ENCODE assay signal across 12 cellular contexts in the genomic region with DNA sequence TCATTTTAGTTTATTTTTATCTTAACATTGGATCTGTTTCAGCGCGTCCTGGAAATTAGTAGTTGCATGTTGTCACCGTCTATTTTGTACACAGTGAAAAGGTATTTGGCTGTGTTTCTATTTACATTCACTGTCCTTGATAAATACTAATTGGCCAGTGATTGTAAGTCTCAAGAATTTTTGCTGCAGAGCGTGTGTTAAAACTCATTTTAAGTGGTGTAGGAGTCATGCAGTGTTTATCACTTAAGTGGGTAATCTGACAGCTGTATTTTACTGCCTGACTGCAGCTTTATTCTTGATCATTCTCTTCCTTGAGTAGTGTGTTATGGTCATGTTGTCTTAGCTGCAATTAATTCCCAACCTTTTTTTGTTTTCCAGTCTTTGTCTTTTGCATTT. TPM values are rescaled to one million over a fixed set of nuclear protein-coding genes. Genes with fewer than 3 reads are reported as not detected.
DNase-seq lines count a peak whose midpoint lies in the region; ATAC-seq and TF ChIP-seq lines count a peak whose summit lies in the region.
"Had no signal": no experiment of that assay in that cellular context is flagged by ENCODE, and none has a peak within 500 bp of the region (broad histone marks: within the 10 kb centered on the region; RNA-seq: fewer than 3 reads in every experiment).

No MANE protein-coding gene starts in this region.

- H3K27me3 ChIP-seq in esophagus muscularis mucosa (no peaks in the 10 kb centered on the region), parathyroid adenoma (ENCODE audit: control insufficient read depth, insufficient read depth, low read length) (no peaks in the 10 kb centered on the region)

- H2AFZ ChIP-seq in parathyroid adenoma: no peak overlapping the region

- peaks cover 47% of the 10 kb centered on the region for H3K4me1 Mint-ChIP-seq in Calu3 (ENCODE audit: low read depth, unreplicated experiment)

- no TSS peak for BruUV-seq in Calu3 (replicated peaks; lab: Mats Ljungman, UMichigan)

- no peak overlapping the region for H3K9ac ChIP-seq in parathyroid adenoma

- H3K27ac Mint-ChIP-seq in Calu3 (ENCODE audit: unreplicated experiment): no peak overlapping the region
- H3K27ac Mint-ChIP-seq: activated B cell treated with CpG ODN at 0.5 μM for 24 hours; CD4-positive, alpha-beta T cell had no signal

- intact Hi-C loops in Calu3 (cut with micrococcal nuclease; ENCODE audit: unreplicated experiment) (loop anchor here (5.0 kb wide), 1 partner anchor 234 kb away; no protein-coding TSS in a partner anchor), esophagus muscularis mucosa (cut with DNase I) (loop anchor here (10.0 kb wide), 1 partner anchor 232 kb away; no protein-coding TSS in a partner anchor)

- no peaks in the 10 kb centered on the region for H3K9me3 ChIP-seq in esophagus muscularis mucosa
- H3K9me3 ChIP-seq in parathyroid adenoma (ENCODE audit: control insufficient read depth, low read length): no peaks in the 10 kb centered on the region

- CTCF ChIA-PET in Calu3 (lab: Charles Lee): no interaction called here

- peaks cover 11 to 53% (median 27%) of the 10 kb centered on the region in 4 donors for H3K4me1 ChIP-seq in esophagus muscularis mucosa
- H3K4me1 ChIP-seq in parathyroid adenoma: peaks cover 3% of the 10 kb centered on the region

- no peak for DNase-seq in Calu3
- DNase-seq in LNCaP clone FGC (ENCODE audit: low read depth): no peak
- DNase-seq in esophagus muscularis mucosa (ENCODE audit: extremely low spot score): no peak
- no peak for DNase-seq in H4 (ENCODE audit: low spot score)
- DNase-seq in NCI-H2029 (lab: John Stamatoyannopoulos, UW): no peak
- DNase-seq: activated B cell treated with CpG ODN at 0.5 μM for 24 hours; CD4-positive, alpha-beta T cell; mammary epithelial cell; RPMI8226 had no signal

- TF ChIP-seq CTCF in Calu3 (IDR thresholded peaks at IDR 0.05; ENCODE audit: unreplicated experiment) (no peak), LNCaP clone FGC (IDR thresholded peaks at IDR 0.05; ENCODE audit: control insufficient read depth, extremely low read depth, insufficient read depth) (no peak), esophagus muscularis mucosa (IDR thresholded peaks at IDR 0.05) (no peak), parathyroid adenoma (IDR thresholded peaks at IDR 0.05) (no peak)

- no peaks in the 10 kb centered on the region for H3K27me3 Mint-ChIP-seq in Calu3 (ENCODE audit: unreplicated experiment)
- H3K27me3 Mint-ChIP-seq: activated B cell treated with CpG ODN at 0.5 μM for 24 hours had no signal

- H3K4me2 ChIP-seq in parathyroid adenoma (ENCODE audit: low read length): peak overlapping the region; percentile 7

- peak overlapping the region; percentile 28 for H3K4me3 ChIP-seq in LNCaP clone FGC (ENCODE audit: low read depth, low read length)
- H3K4me3 ChIP-seq in esophagus muscularis mucosa: no peak overlapping the region
- H3K4me3 ChIP-seq in parathyroid adenoma (ENCODE audit: low read depth, low read length): no peak overlapping the region

- no peak for TF ChIP-seq POLR2A in esophagus muscularis mucosa (IDR thresholded peaks at IDR 0.05; ENCODE audit: low read depth)

- H3K79me2 ChIP-seq in parathyroid adenoma: no peaks in the 10 kb centered on the region

- no peaks in the 10 kb centered on the region for H3K9me3 Mint-ChIP-seq in Calu3 (ENCODE audit: low read depth, unreplicated experiment)
- H3K9me3 Mint-ChIP-seq: activated B cell treated with CpG ODN at 0.5 μM for 24 hours; CD4-positive, alpha-beta T cell had no signal

- H3K36me3 ChIP-seq in esophagus muscularis mucosa (no peaks in the 10 kb centered on the region), parathyroid adenoma (ENCODE audit: control insufficient read depth, insufficient read depth, low read length) (no peaks in the 10 kb centered on the region)

- peak overlapping the region; percentile 27 for H3K4me3 Mint-ChIP-seq in Calu3 (ENCODE audit: low read depth, unreplicated experiment)
- H3K4me3 Mint-ChIP-seq: activated B cell treated with CpG ODN at 0.5 μM for 24 hours; CD4-positive, alpha-beta T cell had no signal

- WGBS in esophagus muscularis mucosa: 41% methylated on average over 4 of the region's 4 CpGs

- ATAC-seq in HG03139 (IDR thresholded peaks at IDR 0.05; ENCODE audit: unreplicated experiment) (no peak), HG02610 (IDR thresholded peaks at IDR 0.05; ENCODE audit: unreplicated experiment) (no peak)

- peaks cover 5% of the 10 kb centered on the region for H3K36me3 Mint-ChIP-seq in Calu3 (ENCODE audit: insufficient read depth, unreplicated experiment)

- TF ChIP-seq EP300 in esophagus muscularis mucosa (IDR thresholded peaks at IDR 0.05): no peak

- H3K27ac ChIP-seq in esophagus muscularis mucosa (replicated peaks in 1 of 4) (peak overlapping the region; percentile 23 to 65 (median 37)), parathyroid adenoma (no peak overlapping the region)

RNA-seq across cellular contexts. Expression of gene GUCY1A1, which starts 9.8 kb away (rescaled TPM):
- total RNA-seq in Calu3 (2022) (19.0 and 23.6 TPM in 2 replicates), esophagus muscularis mucosa (10 to 100 TPM; 50.3 to 73.7 (median 57.8) TPM)
- 3.1 TPM in 2 replicates for total RNA-seq in H4 (2014; rRNA removed; shearing (Covaris generic))
- total RNA-seq: CD4-positive, alpha-beta T cell had no signal
